8 cellular contexts compared by ENCODE assay signal in genomic region chr18:36828157-36828629, GRCh38. TPM values are rescaled to one million over a fixed set of nuclear protein-coding genes. Genes with fewer than 3 reads are reported as not detected.
A peak's percentile ranks its signal among the peaks of the same experiment; 100 is the strongest.
DNase-seq lines count a peak whose midpoint lies in the region; ATAC-seq and TF ChIP-seq lines count a peak whose summit lies in the region.

No MANE protein-coding gene starts in this region.

- DNase-seq in Right ventricle myocardium superior (no peak), Right ventricle myocardium inferior (ENCODE audit: missing footprints) (no peak), medulla oblongata (ENCODE audit: extremely low spot score) (peak; percentile 42), thyroid gland (peak in 1 of 2 donors; percentile 39)

- TF ChIP-seq CTCF in thyroid gland (IDR thresholded peaks at IDR 0.05), result no peak

- ATAC-seq in Right ventricle myocardium superior (ENCODE audit: poor library complexity) (peak; percentile 12), Right ventricle myocardium inferior (no peak), HG02763 (IDR thresholded peaks at IDR 0.05; ENCODE audit: unreplicated experiment) (no peak)

- peaks cover 10% of the 10 kb centered on the region for H3K36me3 ChIP-seq in HUES48 (ENCODE audit: control insufficient read depth, insufficient read depth, low read length)
- no peaks in the 10 kb centered on the region for H3K36me3 ChIP-seq in duodenal mucosa (ENCODE audit: control insufficient read depth in 1 of 2, insufficient read depth in 2 of 2, low read length in 2 of 2)
- H3K36me3 ChIP-seq in thyroid gland, result no peaks in the 10 kb centered on the region

- H3K27me3 ChIP-seq in HUES48 (ENCODE audit: control insufficient read depth, insufficient read depth, low read length) (no peaks in the 10 kb centered on the region), duodenal mucosa (ENCODE audit: control insufficient read depth in 1 of 2, insufficient read depth in 2 of 2, low read length in 2 of 2) (no peaks in the 10 kb centered on the region), thyroid gland (no peaks in the 10 kb centered on the region)

- no peaks in the 10 kb centered on the region for H3K9me3 ChIP-seq in HUES48 (ENCODE audit: control insufficient read depth, insufficient read depth, low read length)
- no peaks in the 10 kb centered on the region for H3K9me3 ChIP-seq in duodenal mucosa (ENCODE audit: control insufficient read depth in 1 of 2, low read length in 2 of 2)
- H3K9me3 ChIP-seq in thyroid gland, result no peaks in the 10 kb centered on the region

- peaks cover 44% of the 10 kb centered on the region for H3K4me1 Mint-ChIP-seq in T-helper 1 cell treated with Interleukin-12 subunit alpha and Interleukin-12 subunit beta and Interleukin-4 antibody, amounts not matched to agents 30 μg/mL and 1 μg/mL, for 36 hours (ENCODE audit: low read depth)

- no peak for TF ChIP-seq POLR2A in thyroid gland (IDR thresholded peaks at IDR 0.05)

- H3K4me1 ChIP-seq in HUES48 (ENCODE audit: control insufficient read depth, insufficient read depth, low read length) (peaks cover 15% of the 10 kb centered on the region), duodenal mucosa (ENCODE audit: control insufficient read depth in 1 of 2, insufficient read depth in 2 of 2, low read length in 2 of 2) (peaks cover 8 to 15% of the 10 kb centered on the region in 2 donors), thyroid gland (peaks cover 0 to 11% of the 10 kb centered on the region in 2 donors)

- peaks cover 2% of the 10 kb centered on the region for H3K36me3 Mint-ChIP-seq in T-helper 1 cell treated with Interleukin-12 subunit alpha and Interleukin-12 subunit beta and Interleukin-4 antibody, amounts not matched to agents 30 μg/mL and 1 μg/mL, for 36 hours (ENCODE audit: low read depth)

- H3K9ac ChIP-seq in HUES48 (ENCODE audit: low read depth, low read length) (peak overlapping the region; percentile 78), duodenal mucosa (ENCODE audit: low read depth in 1 of 2, low read length in 2 of 2) (peak overlapping the region; percentile 78 to 91)

- 1% methylated on average over 17 to 18 of the region's 18 CpGs for WGBS in thyroid gland, 2 donors

- no peaks in the 10 kb centered on the region for H3K9me3 Mint-ChIP-seq in T-helper 1 cell treated with Interleukin-12 subunit alpha and Interleukin-12 subunit beta and Interleukin-4 antibody, amounts not matched to agents 30 μg/mL and 1 μg/mL, for 36 hours

- intact Hi-C loops in Right ventricle myocardium superior (cut with DNase I), result no loop called here
- intact Hi-C loops in Right ventricle myocardium inferior (cut with DNase I), result no loop called here
- intact Hi-C loops in thyroid gland (cut with DNase I), result no loop called here

- H3K27ac Mint-ChIP-seq in T-helper 1 cell treated with Interleukin-12 subunit alpha and Interleukin-12 subunit beta and Interleukin-4 antibody, amounts not matched to agents 30 μg/mL and 1 μg/mL, for 36 hours, result peak overlapping the region; percentile 97

- H3K27ac ChIP-seq in HUES48 (ENCODE audit: low read depth, low read length) (peak overlapping the region; percentile 77), duodenal mucosa (ENCODE audit: low read depth, low read length) (peak overlapping the region; percentile 66), thyroid gland (peak overlapping the region; percentile 67 to 91 (median 73))

- no peaks in the 10 kb centered on the region for H3K27me3 Mint-ChIP-seq in T-helper 1 cell treated with Interleukin-12 subunit alpha and Interleukin-12 subunit beta and Interleukin-4 antibody, amounts not matched to agents 30 μg/mL and 1 μg/mL, for 36 hours (ENCODE audit: low read depth)

- H3K4me3 ChIP-seq in HUES48 (ENCODE audit: low read depth, low read length) (peak overlapping the region; percentile 90), duodenal mucosa (ENCODE audit: low read depth in 1 of 2, low read length in 2 of 2) (peak overlapping the region; percentile 92 to 93), thyroid gland (replicated peaks in 1 of 3) (peak overlapping the region; percentile 84 to 87 (median 86))

- H3K4me3 Mint-ChIP-seq in T-helper 1 cell treated with Interleukin-12 subunit alpha and Interleukin-12 subunit beta and Interleukin-4 antibody, amounts not matched to agents 30 μg/mL and 1 μg/mL, for 36 hours, result peak overlapping the region; percentile 98

RNA-seq across cellular contexts. Expression of gene TPGS2, which starts 0.6 kb away (rescaled TPM):
- 24.6 TPM for total RNA-seq in Right ventricle myocardium superior
- 23.3 TPM for total RNA-seq in Right ventricle myocardium inferior
- total RNA-seq in thyroid gland, result 100 to 1,000 TPM in 3 of 4 donors, 10 to 100 TPM in 1; 95.1 to 180 (median 142) TPM

RNA-seq across cellular contexts. Expression of gene KIAA1328, which starts 0.7 kb away (rescaled TPM):
- 3.6 TPM for total RNA-seq in Right ventricle myocardium superior
- 3.9 TPM for total RNA-seq in Right ventricle myocardium inferior
- total RNA-seq in thyroid gland, result 10 to 100 TPM; 21.2 to 26.6 (median 24.8) TPM
